In the genomic region with DNA sequence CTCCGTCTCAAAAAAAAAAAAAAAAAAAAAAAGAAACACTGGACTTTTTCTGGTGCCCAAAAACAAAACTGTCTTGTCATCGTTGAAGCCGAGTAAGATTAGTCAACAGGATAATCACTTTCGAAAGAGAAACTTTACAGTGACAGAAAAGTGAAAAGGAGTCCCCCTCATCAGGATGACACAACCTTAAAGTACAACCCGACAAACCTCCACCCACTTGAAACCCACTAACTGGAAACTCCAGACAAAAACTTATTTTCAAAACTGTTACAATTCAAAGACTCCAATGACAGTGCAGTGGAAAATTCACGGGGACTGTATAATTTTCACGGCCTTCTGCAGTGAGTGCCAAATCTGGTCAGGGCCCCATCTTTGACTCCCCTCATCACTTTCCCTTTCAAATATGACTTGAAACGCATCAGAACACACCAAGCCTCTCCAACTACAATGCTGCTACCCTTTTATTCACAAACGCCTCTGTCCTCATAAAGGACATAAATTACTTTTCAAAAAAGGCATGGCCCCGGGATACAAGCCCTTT, we compare ENCODE assay signal across 1 cellular context.
TF ChIP-seq lines count a peak whose summit lies in the region.

No MANE protein-coding gene starts in this region.

TF ChIP-seq in K562, 482 proteins besides CTCF, POLR2A, EP300 and RAD21 (continued from another document):
- TF ChIP-seq PRDM10 (IDR thresholded peaks at IDR 0.05; ENCODE audit: partially characterized antibody) (peak; percentile 28), CEBPB (tag; IDR thresholded peaks at IDR 0.05) (no peak), L3MBTL2 (IDR thresholded peaks at IDR 0.05) (no peak), SMARCA4 (IDR thresholded peaks at IDR 0.05) (peak; percentile 57; the same call in 1 of the 2 replicates), MTF1 (CRISPR knock-in tag; IDR thresholded peaks at IDR 0.05; ENCODE audit: borderline replicate concordance) (no peak), RBM22 (IDR thresholded peaks at IDR 0.05; ENCODE audit: low read depth, low read length, poor library complexity, severe bottlenecking) (no peak), LCOR (CRISPR knock-in tag; IDR thresholded peaks at IDR 0.05) (no peak), ELF1 (tag; IDR thresholded peaks at IDR 0.05) (no peak), POLR2AphosphoS5 (IDR thresholded peaks at IDR 0.05; ENCODE audit: control insufficient read depth, insufficient read depth, low read depth, low read length) (no peak)
TF ChIP-seq in K562: peak in this region for 30.
